8 cellular contexts compared by ENCODE assay signal in the genomic region with DNA sequence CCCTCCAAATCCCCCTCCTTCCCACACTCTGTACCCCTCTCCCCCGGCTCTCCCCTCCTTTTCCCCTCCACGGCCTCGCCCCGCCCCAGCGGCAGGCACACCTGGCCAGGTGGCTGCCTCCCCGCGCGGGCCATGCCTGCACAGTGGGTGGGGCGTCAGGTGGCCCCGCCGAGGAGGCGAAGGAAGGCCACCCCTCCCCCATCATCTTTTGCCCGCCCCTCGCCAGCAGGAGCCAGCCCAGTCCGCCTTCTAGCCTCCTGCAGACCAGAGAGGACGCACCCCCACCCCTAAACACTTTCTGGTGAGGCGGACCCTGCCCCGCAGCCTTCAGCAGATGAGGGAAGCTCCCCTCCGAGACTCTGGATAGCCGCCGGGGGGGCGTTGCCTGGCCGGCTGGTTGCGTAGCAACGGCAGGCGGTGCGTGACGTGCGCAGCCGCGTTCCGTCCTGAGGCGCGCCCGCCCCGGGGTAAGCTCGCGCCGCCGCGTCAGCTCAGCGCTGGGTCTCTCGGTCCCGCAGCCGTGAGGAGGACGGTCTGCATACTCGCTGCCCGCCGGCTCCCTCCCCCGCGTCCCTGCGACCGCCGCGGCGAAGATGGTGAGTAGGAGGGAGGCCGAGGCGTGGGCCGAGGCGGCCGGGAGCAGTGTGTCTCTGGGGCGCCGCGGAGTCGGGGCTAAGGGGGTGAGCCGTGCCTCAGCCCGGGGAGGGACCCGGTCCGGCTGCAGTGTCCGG. TPM values are rescaled to one million over a fixed set of nuclear protein-coding genes. Genes with fewer than 3 reads are reported as not detected.
DNase-seq lines count a peak whose midpoint lies in the region; ATAC-seq and TF ChIP-seq lines count a peak whose summit lies in the region.

A gene (plus strand): TSS at position 460 of the 731 bp plus-strand sequence. CDS start 134 bp downstream, at position 594.

- H3K9me3 ChIP-seq in heart right ventricle (no peaks in the 10 kb centered on the region), upper lobe of left lung (no peaks in the 10 kb centered on the region)

- no peak for TF ChIP-seq CTCF in GM13977 (IDR thresholded peaks at IDR 0.05; ENCODE audit: extremely low read depth, insufficient read depth, missing control alignments)
- TF ChIP-seq CTCF in heart right ventricle (IDR thresholded peaks at IDR 0.05) = no peak
- TF ChIP-seq CTCF in upper lobe of left lung (IDR thresholded peaks at IDR 0.05) = peak in 1 of 6 experiments; percentile 16

- DNase-seq in GM13977 (ENCODE audit: low spot score) = peak; percentile 97
- peak; percentile 88 for DNase-seq in NCI-H1436 (lab: John Stamatoyannopoulos, UW)
- peak; percentile 90 for DNase-seq in amniotic epithelial cell (ENCODE audit: low read depth)
- DNase-seq in heart right ventricle = peak; percentile 92 to 94
- DNase-seq in posterior cingulate gyrus = peak; percentile 86 to 99 (median 92)
- peak; percentile 95 to 98 for DNase-seq in upper lobe of left lung

- ATAC-seq in HG02840 (IDR thresholded peaks at IDR 0.05; ENCODE audit: low FRiP score, unreplicated experiment) = peak; percentile 85
- peak; percentile 91 to 96 (median 94) for ATAC-seq in heart right ventricle
- ATAC-seq in upper lobe of left lung (ENCODE audit: low FRiP score in 2 of 2) = peak; percentile 93 to 95

- H3K36me3 ChIP-seq in heart right ventricle = peaks cover 0 to 2% (median 0%) of the 10 kb centered on the region in 9 donors
- H3K36me3 ChIP-seq in upper lobe of left lung = peaks cover 0 to 6% (median 0%) of the 10 kb centered on the region in 4 donors

- peak within 1 kb of the TSS; percentile 95 to 100 (median 99) for H3K27ac ChIP-seq in heart right ventricle
- peak within 1 kb of the TSS; percentile 98 to 100 (median 98) for H3K27ac ChIP-seq in upper lobe of left lung

- peak in 1 of 4 donors; percentile 67 for TF ChIP-seq EP300 in upper lobe of left lung (IDR thresholded peaks at IDR 0.05)

- H3K4me3 ChIP-seq in heart right ventricle = peak within 1 kb of the TSS; percentile 81 to 99 (median 96)
- peak within 1 kb of the TSS; percentile 87 to 98 (median 92) for H3K4me3 ChIP-seq in upper lobe of left lung

- H3K27me3 ChIP-seq in heart right ventricle (no peaks in the 10 kb centered on the region), upper lobe of left lung (no peaks in the 10 kb centered on the region)

- TF ChIP-seq POLR2A in upper lobe of left lung (IDR thresholded peaks at IDR 0.05) = peak in 3 of 4 donors; percentile 95 to 99 (median 99)

- intact Hi-C loops in T-helper 1 cell treated with Interleukin-12 subunit alpha and Interleukin-12 subunit beta and Interleukin-4 antibody, amounts not matched to agents 30 ng/mL and 1 ng/mL, for 36 hours (cut with micrococcal nuclease) = loop anchor here (1.0 to 2.0 kb wide), 7 partner anchors 32 to 719 kb away; a partner anchor contains a TSS
- intact Hi-C loops in heart right ventricle (cut with DNase I) = loop anchor here in 7 of 10 donors (2.0 to 5.0 kb wide), 6 partner anchors 32 to 399 kb away; a partner anchor contains a TSS
- intact Hi-C loops in posterior cingulate gyrus (cut with DNase I) = no loop called here

- H3K4me1 ChIP-seq in heart right ventricle = peaks cover 4 to 55% (median 49%) of the 10 kb centered on the region in 9 donors
- H3K4me1 ChIP-seq in upper lobe of left lung = peaks cover 17 to 41% (median 29%) of the 10 kb centered on the region in 4 donors

- in situ Hi-C loops in GM13977 (cut with MboI; ENCODE audit: low pct_unique_long_range_greater_than_20kb, low sequenced_read_pairs, unreplicated experiment) = no loop called here

- WGBS in heart right ventricle, 2 donors = 0 to 1% methylated on average over 63 to 70 of the region's 70 CpGs
- WGBS in upper lobe of left lung, 2 donors = 0 to 1% methylated on average over 22 to 25 of the region's 70 CpGs

RNA-seq across cellular contexts. Expression of the gene that starts here (rescaled TPM):
- 67.9 and 70.6 TPM in 2 replicates for total RNA-seq in T-helper 1 cell treated with Interleukin-12 subunit alpha and Interleukin-12 subunit beta and Interleukin-4 antibody, amounts not matched to agents 30 ng/mL and 1 ng/mL, for 36 hours
- total RNA-seq in heart right ventricle (100 to 1,000 TPM; 353 to 802 (median 569) TPM), upper lobe of left lung (100 to 1,000 TPM; 235 to 735 (median 513) TPM)
- 100 to 1,000 TPM; 261 to 538 TPM for polyA plus RNA-seq in heart right ventricle

Comparison
In these comparisons a context has a peak if more than half of its experiments do, and no peak if none do; other contexts are left out.
1. Peak in every context shown above with its lines: DNase-seq, ATAC-seq, H3K4me3 ChIP-seq and H3K27ac ChIP-seq.